Comparison of ENCODE assay signal across 8 cellular contexts in the genomic region with DNA sequence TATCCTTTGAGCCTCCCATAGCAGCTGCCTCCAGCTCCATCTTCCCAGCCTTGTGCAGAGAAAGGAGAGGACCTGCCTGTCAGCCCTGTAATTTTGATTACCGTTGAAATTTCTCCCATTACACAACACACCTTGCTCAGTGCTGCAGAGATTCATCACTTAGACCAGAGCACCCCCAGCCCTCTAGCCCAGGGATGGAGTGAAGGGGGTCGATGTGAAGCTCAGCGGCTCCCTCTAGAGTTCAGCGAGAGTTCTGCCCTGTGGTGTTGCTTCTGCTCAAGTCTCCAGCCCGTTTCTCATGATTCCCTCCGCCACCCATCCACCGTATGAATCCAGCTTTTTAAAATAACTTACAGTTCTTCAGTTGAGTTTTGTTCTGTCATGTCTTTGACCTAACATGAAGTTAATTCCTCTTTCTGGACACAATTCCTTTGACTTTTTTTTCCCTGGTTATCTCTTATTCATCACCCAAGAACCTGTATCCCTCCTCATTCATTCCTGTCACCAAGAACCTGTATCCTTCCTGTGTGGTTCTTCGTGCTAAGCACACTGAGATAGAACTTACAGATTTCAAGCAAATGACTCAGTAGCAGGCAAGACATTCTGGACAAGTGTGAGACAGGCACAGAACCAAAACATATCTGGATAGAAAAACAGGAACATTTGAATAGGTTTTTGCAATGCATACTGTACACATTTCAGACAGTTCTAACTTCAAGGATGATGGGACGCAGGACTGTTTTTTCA. TPM values are rescaled to one million over a fixed set of nuclear protein-coding genes. Genes with fewer than 3 reads are reported as not detected.
DNase-seq lines count a peak whose midpoint lies in the region; ATAC-seq lines count a peak whose summit lies in the region.

No MANE protein-coding gene starts in this region.

- peak; percentile 65 for ATAC-seq in effector memory CD8-positive, alpha-beta T cell (replicated peaks)
- no peak for ATAC-seq in GM21576 (IDR thresholded peaks at IDR 0.05; ENCODE audit: unreplicated experiment)

- no peaks in the 10 kb centered on the region for H3K9me3 Mint-ChIP-seq in activated CD4-positive, alpha-beta T cell treated with anti-CD3 and anti-CD28 coated beads, Interleukin-2, amount 10 ng/mL, durations not matched to agents 24 days and 14 days
- no peaks in the 10 kb centered on the region for H3K9me3 Mint-ChIP-seq in effector memory CD8-positive, alpha-beta T cell

- peaks cover 22% of the 10 kb centered on the region for H3K27me3 Mint-ChIP-seq in activated CD4-positive, alpha-beta T cell treated with anti-CD3 and anti-CD28 coated beads, Interleukin-2, amount 10 ng/mL, durations not matched to agents 24 days and 14 days
- peaks cover 38 to 53% of the 10 kb centered on the region in 2 donors for H3K27me3 Mint-ChIP-seq in effector memory CD8-positive, alpha-beta T cell

- intact Hi-C loops in activated CD4-positive, alpha-beta T cell treated with anti-CD3 and anti-CD28 coated beads, Interleukin-2, amount 10 ng/mL, durations not matched to agents 24 days and 14 days (cut with micrococcal nuclease): no loop called here

- no peaks in the 10 kb centered on the region for H3K4me1 Mint-ChIP-seq in activated CD4-positive, alpha-beta T cell treated with anti-CD3 and anti-CD28 coated beads, Interleukin-2, amount 10 ng/mL, durations not matched to agents 24 days and 14 days
- H3K4me1 Mint-ChIP-seq in effector memory CD8-positive, alpha-beta T cell (ENCODE audit: low read depth in 2 of 2): peaks cover 2 to 4% of the 10 kb centered on the region in 2 donors

- peak; percentile 68 for DNase-seq in activated CD4-positive, alpha-beta T cell treated with anti-CD3 and anti-CD28 coated beads, Interleukin-2, amount 10 ng/mL, durations not matched to agents 24 days and 14 days
- DNase-seq in activated CD4-positive, alpha-beta T cell treated with anti-CD3 and anti-CD28 coated beads, Interleukin-2, amount 50 U/mL, for 1 hour: no peak
- peak; percentile 15 for DNase-seq in NCI-H1694 treated with DMSO at 0.1 percent for 48 hours (lab: John Stamatoyannopoulos, UW)
- no peak for DNase-seq in effector memory CD8-positive, alpha-beta T cell
- DNase-seq in stimulated activated CD8-positive, alpha-beta memory T cell treated with anti-CD3 and anti-CD28 coated beads, Interleukin-4, amount 100 ng/mL, for 48 hours: peak; percentile 55
- DNase-seq in NCI-H2029 treated with DMSO at 0.1 percent for 48 hours (lab: John Stamatoyannopoulos, UW): no peak
- no peak for DNase-seq in activated CD8-positive, alpha-beta memory T cell treated with anti-CD3 and anti-CD28 coated beads for 24 hours

- no peak overlapping the region for H3K27ac Mint-ChIP-seq in activated CD4-positive, alpha-beta T cell treated with anti-CD3 and anti-CD28 coated beads, Interleukin-2, amount 10 ng/mL, durations not matched to agents 24 days and 14 days
- H3K27ac Mint-ChIP-seq in effector memory CD8-positive, alpha-beta T cell: no peak overlapping the region

- H3K36me3 Mint-ChIP-seq in activated CD4-positive, alpha-beta T cell treated with anti-CD3 and anti-CD28 coated beads, Interleukin-2, amount 10 ng/mL, durations not matched to agents 24 days and 14 days (ENCODE audit: low read depth): no peaks in the 10 kb centered on the region
- H3K36me3 Mint-ChIP-seq in effector memory CD8-positive, alpha-beta T cell (ENCODE audit: insufficient read depth): no peaks in the 10 kb centered on the region

- H3K4me3 Mint-ChIP-seq in activated CD4-positive, alpha-beta T cell treated with anti-CD3 and anti-CD28 coated beads, Interleukin-2, amount 10 ng/mL, durations not matched to agents 24 days and 14 days: no peak overlapping the region
- H3K4me3 Mint-ChIP-seq in effector memory CD8-positive, alpha-beta T cell: no peak overlapping the region

RNA-seq across cellular contexts. Expression of gene ZNF32, which starts 34.9 kb away (rescaled TPM):
- total RNA-seq in activated CD4-positive, alpha-beta T cell treated with anti-CD3 and anti-CD28 coated beads, Interleukin-2, amount 10 ng/mL, durations not matched to agents 24 days and 14 days: 14.9 and 15.2 TPM in 2 replicates

Comparison
In these comparisons a context has a peak if more than half of its experiments do, and no peak if none do; other contexts are left out.
1. DNase-seq: peak in activated CD4-positive, alpha-beta T cell treated with anti-CD3 and anti-CD28 coated beads, Interleukin-2, amount 10 ng/mL, durations not matched to agents 24 days and 14 days (single experiment), NCI-H1694 treated with DMSO at 0.1 percent for 48 hours (single experiment) and stimulated activated CD8-positive, alpha-beta memory T cell treated with anti-CD3 and anti-CD28 coated beads, Interleukin-4, amount 100 ng/mL, for 48 hours (single experiment); none in activated CD4-positive, alpha-beta T cell treated with anti-CD3 and anti-CD28 coated beads, Interleukin-2, amount 50 U/mL, for 1 hour (single experiment), effector memory CD8-positive, alpha-beta T cell (0 of 3), NCI-H2029 treated with DMSO at 0.1 percent for 48 hours (single experiment) and activated CD8-positive, alpha-beta memory T cell treated with anti-CD3 and anti-CD28 coated beads for 24 hours (single experiment).